Comparison of ENCODE assay signal across 8 cellular contexts in the genomic region with DNA sequence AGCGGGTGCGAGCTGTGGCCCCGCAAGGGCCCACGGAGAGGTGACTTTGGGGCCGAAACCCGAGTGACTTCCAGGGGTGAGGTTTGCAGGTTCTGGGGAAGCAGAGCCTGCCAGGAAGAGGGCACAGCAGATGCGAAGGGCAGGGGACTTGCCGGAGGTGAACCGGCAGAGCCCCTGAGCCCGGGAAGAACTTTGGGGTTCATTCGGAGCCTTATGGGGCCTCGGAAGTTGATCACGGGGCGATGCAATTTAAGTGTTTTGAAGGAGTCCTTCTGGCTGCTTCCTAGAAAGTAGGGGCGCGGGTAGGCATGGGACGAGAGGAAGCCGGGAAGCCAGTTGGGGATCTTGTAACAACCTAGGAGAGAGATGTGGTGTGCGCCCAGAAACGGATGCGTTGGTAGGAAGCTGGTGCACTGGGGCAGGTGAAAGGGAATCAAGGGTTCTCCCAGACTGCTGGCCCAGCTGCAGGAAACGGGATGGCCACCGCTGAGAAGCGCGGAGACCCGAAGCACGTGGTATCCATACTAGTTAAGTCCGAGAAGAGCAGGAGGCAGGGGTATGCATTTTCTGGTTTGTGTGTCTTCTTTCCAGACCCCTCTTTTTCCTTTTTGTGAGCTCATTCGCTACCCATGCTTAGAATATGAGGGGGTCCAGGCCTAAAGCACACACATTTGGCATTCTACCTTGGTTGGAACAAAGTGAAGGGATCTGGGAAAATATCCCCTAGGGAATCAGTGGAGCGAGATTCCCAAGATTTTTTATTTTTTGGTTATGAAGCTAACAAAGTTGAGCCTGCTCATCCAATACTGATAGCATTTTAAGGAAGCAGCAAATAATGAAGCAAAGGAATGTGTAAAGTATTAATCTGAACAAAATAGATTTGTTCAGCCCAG. TPM values are rescaled to one million over a fixed set of nuclear protein-coding genes. Genes with fewer than 3 reads are reported as not detected.
DNase-seq lines count a peak whose midpoint lies in the region; ATAC-seq, FAIRE-seq and TF ChIP-seq lines count a peak whose summit lies in the region.

No MANE protein-coding gene starts in this region.

- intact Hi-C loops in activated B cell treated with CpG ODN at 0.5 μM for 24 hours (cut with micrococcal nuclease): loop anchor here (1.0 to 10.0 kb wide), 5 partner anchors 45 to 228 kb away; a partner anchor contains a TSS

- H3K14ac ChIP-seq in H9 (ENCODE audit: insufficient read depth, low read length): peak overlapping the region; percentile 83

- H3K27me3 ChIP-seq in H9 (ENCODE audit: insufficient read depth, low read length): no peaks in the 10 kb centered on the region

- peaks cover 9% of the 10 kb centered on the region for H3K23me2 ChIP-seq in H9 (ENCODE audit: insufficient read length, low read depth, low read length, poor library complexity, severe bottlenecking)

- H3K36me3 Mint-ChIP-seq in H9 (ENCODE audit: insufficient read depth in 1 of 3, low read depth in 3 of 3): peaks cover 22 to 33% (median 29%) of the 10 kb centered on the region in 3 experiments
- peaks cover 20% of the 10 kb centered on the region for H3K36me3 Mint-ChIP-seq in activated B cell treated with CpG ODN at 0.5 μM for 24 hours (ENCODE audit: low read depth)

- H3K4ac ChIP-seq in H9 (ENCODE audit: low read depth, low read length): no peak overlapping the region

- H4K91ac ChIP-seq in H9 (ENCODE audit: insufficient read length, low read depth, low read length): no peak overlapping the region

- no peak overlapping the region for H2BK12ac ChIP-seq in H9 (ENCODE audit: insufficient read length, low read depth, low read length)

- TF ChIP-seq CTCF in H9 (conservative IDR thresholded peaks at IDR 0.05): no peak
- no peak for TF ChIP-seq CTCF in activated B cell treated with CpG ODN at 0.5 μM for 24 hours (IDR thresholded peaks at IDR 0.05)

- H3K27ac Mint-ChIP-seq in H9 (peak overlapping the region; percentile 93 to 98 (median 97)), activated B cell treated with CpG ODN at 0.5 μM for 24 hours (peak overlapping the region; percentile 32)

- no peak overlapping the region for H2BK120ac ChIP-seq in H9 (ENCODE audit: low read depth, low read length, poor library complexity, severe bottlenecking)

- no peak for FAIRE-seq in urothelium cell line (lab: Jason Lieb, UNC)

- H3K23ac ChIP-seq in H9 (ENCODE audit: insufficient read length, low read depth, low read length): no peak overlapping the region

- H4K5ac ChIP-seq in H9 (ENCODE audit: insufficient read length, low read depth, low read length): no peak overlapping the region

- H3K27ac ChIP-seq in H9 (ENCODE audit: insufficient read length, low read depth, low read length): no peak overlapping the region

- peak; percentile 1 for ATAC-seq in activated B cell treated with CpG ODN at 0.5 μM for 24 hours (ENCODE audit: low read depth)

- peak overlapping the region; percentile 15 for H3K18ac ChIP-seq in H9 (ENCODE audit: insufficient read length, low read depth, low read length)

- no peaks in the 10 kb centered on the region for H4K20me1 ChIP-seq in H9 (ENCODE audit: control insufficient read depth, insufficient read depth, insufficient read length)

- H3K27me3 Mint-ChIP-seq in H9 (ENCODE audit: low read depth) (peaks cover 5% of the 10 kb centered on the region; the same call in 1 of the 2 replicates), activated B cell treated with CpG ODN at 0.5 μM for 24 hours (peaks cover 8% of the 10 kb centered on the region)

- CTCF ChIA-PET in activated B cell treated with CpG ODN at 0.5 μM for 24 hours (lab: Charles Lee): interaction anchor here (1.5 kb wide), 1 partner anchor 33 kb away, joined by 3 read pairs; no protein-coding TSS in a partner anchor

- no peak overlapping the region for H2BK20ac ChIP-seq in H9 (ENCODE audit: low read depth, low read length, poor library complexity, severe bottlenecking)

- no CpG with 5 or more reads among the region's 30 CpGs for WGBS in H9 (ENCODE audit: extremely low coverage, insufficient read length, low lambda C conversion rate)

- no peak overlapping the region for H4K8ac ChIP-seq in H9 (replicated peaks; ENCODE audit: insufficient read length, low read depth, low read length)

- peak overlapping the region; percentile 88 to 93 for H3K4me3 Mint-ChIP-seq in H9
- peak overlapping the region; percentile 85 for H3K4me3 Mint-ChIP-seq in activated B cell treated with CpG ODN at 0.5 μM for 24 hours

- H3K4me1 ChIP-seq in H9 (ENCODE audit: insufficient read depth, low read length): peaks cover 6% of the 10 kb centered on the region

- H3K4me2 ChIP-seq in H9 (ENCODE audit: insufficient read depth, insufficient read length, low read length): peak overlapping the region; percentile 91

- no peak overlapping the region for H2BK5ac ChIP-seq in H9 (ENCODE audit: insufficient read length, low read length)

- peak overlapping the region; percentile 73 for H3K9ac ChIP-seq in H9 (ENCODE audit: extremely low read depth, insufficient read length, low read length)

- DNase-seq in NCI-H446 (lab: John Stamatoyannopoulos, UW): peak; percentile 8 to 15
- no peak for DNase-seq in NCI-H446 treated with DMSO at 0.1 percent for 48 hours (lab: John Stamatoyannopoulos, UW)
- peak; percentile 67 for DNase-seq in H9
- DNase-seq in NAMALWA (ENCODE audit: low spot score): peak; percentile 23
- DNase-seq in activated B cell treated with CpG ODN at 0.5 μM for 24 hours: no peak
- peak; percentile 57 for DNase-seq in epidermal melanocyte (ENCODE audit: insufficient read length, low spot score)
- DNase-seq in myocyte (ENCODE audit: low read depth): peak; percentile 44
- DNase-seq in urothelium cell line (ENCODE audit: low spot score): peak; percentile 50

- H2AK5ac ChIP-seq in H9 (ENCODE audit: insufficient read length, low read length): no peak overlapping the region

- H3K56ac ChIP-seq in H9 (ENCODE audit: insufficient read length, low read depth, low read length): no peak overlapping the region

- no peaks in the 10 kb centered on the region; a peak in 1 of 5 replicates for H3K9me3 Mint-ChIP-seq in H9
- H3K9me3 Mint-ChIP-seq in activated B cell treated with CpG ODN at 0.5 μM for 24 hours: no peaks in the 10 kb centered on the region

- H3K79me1 ChIP-seq in H9 (ENCODE audit: insufficient read depth, low read depth, low read length, poor library complexity, severe bottlenecking): peaks cover 7% of the 10 kb centered on the region

- H2BK15ac ChIP-seq in H9 (ENCODE audit: low read depth, low read length): no peak overlapping the region

- H2AFZ ChIP-seq in H9 (ENCODE audit: low read length): no peak overlapping the region

- H3T11ph ChIP-seq in H9 (ENCODE audit: low read length): no peak overlapping the region

- H3K79me2 ChIP-seq in H9 (ENCODE audit: insufficient read depth, low read length): peaks cover 2% of the 10 kb centered on the region; the same call in 1 of the 2 replicates

- H3K9me3 ChIP-seq in H9 (ENCODE audit: control insufficient read depth, low read depth, low read length): no peaks in the 10 kb centered on the region

- H3K4me1 Mint-ChIP-seq in H9: peaks cover 27 to 34% of the 10 kb centered on the region in 2 experiments
- peaks cover 20% of the 10 kb centered on the region for H3K4me1 Mint-ChIP-seq in activated B cell treated with CpG ODN at 0.5 μM for 24 hours

- POLR2A ChIA-PET in activated B cell treated with CpG ODN at 0.5 μM for 24 hours (lab: Charles Lee): interaction anchor here (0.6 to 1.5 kb wide), 11 partner anchors 24 to 169 kb away, joined by 3 to 10 read pairs (median 3); a partner anchor contains a TSS

RNA-seq across cellular contexts. Expression of a gene that starts 0.8 kb away (rescaled TPM):
- 53.4 and 55.3 TPM in 2 replicates for total RNA-seq in H9 (2021)
- 24.1 and 26.9 TPM in 2 replicates for total RNA-seq in activated B cell treated with CpG ODN at 0.5 μM for 24 hours
- total RNA-seq in myocyte: 20.6 and 34.4 TPM in 2 replicates
- 17.2 TPM for polyA plus RNA-seq in myocyte (2012)

RNA-seq across cellular contexts. Expression of a gene that starts 38.6 kb away (rescaled TPM):
- total RNA-seq in H9 (2021) (0.17 and 0.37 TPM in 2 replicates), activated B cell treated with CpG ODN at 0.5 μM for 24 hours (0.27 and 0.42 TPM in 2 replicates), myocyte (7.4 and 8.5 TPM in 2 replicates)
- 3.4 TPM for polyA plus RNA-seq in myocyte (2012)

Comparison
In these comparisons a context has a peak if more than half of its experiments do, and no peak if none do; other contexts are left out.
1. DNase-seq: peak in NCI-H446 (2 of 2), H9 (single experiment), NAMALWA (single experiment), epidermal melanocyte (single experiment), myocyte (single experiment) and urothelium cell line (single experiment); none in NCI-H446 treated with DMSO at 0.1 percent for 48 hours (single experiment) and activated B cell treated with CpG ODN at 0.5 μM for 24 hours (single experiment).